Comparison of ENCODE assay signal across 1 cellular context in the genomic region with DNA sequence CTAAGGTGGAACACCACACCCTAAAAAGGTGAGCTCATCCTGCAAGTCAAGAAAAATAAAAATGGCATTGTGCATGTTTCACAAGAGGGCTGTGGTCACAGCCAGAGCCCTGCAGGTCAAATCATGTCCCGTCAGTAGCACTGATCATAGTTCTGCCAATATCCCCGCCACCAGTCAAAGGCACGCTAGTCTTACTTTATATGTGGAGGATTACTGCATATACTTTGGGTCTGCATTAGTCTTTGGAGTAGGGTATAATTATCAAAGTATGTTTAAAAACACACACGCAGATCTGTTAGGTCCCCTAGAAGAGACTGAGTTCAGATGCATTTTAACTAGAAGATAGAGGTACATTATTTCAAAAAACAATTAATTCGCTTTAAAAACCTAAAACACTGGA.
TF ChIP-seq lines count a peak whose summit lies in the region.

No MANE protein-coding gene starts in this region.

TF ChIP-seq in IMR-90, 13 proteins besides CTCF, POLR2A, EP300 and RAD21 (continued from another document):
- TF ChIP-seq, protein P1, sequence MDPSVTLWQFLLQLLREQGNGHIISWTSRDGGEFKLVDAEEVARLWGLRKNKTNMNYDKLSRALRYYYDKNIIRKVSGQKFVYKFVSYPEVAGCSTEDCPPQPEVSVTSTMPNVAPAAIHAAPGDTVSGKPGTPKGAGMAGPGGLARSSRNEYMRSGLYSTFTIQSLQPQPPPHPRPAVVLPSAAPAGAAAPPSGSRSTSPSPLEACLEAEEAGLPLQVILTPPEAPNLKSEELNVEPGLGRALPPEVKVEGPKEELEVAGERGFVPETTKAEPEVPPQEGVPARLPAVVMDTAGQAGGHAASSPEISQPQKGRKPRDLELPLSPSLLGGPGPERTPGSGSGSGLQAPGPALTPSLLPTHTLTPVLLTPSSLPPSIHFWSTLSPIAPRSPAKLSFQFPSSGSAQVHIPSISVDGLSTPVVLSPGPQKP (IDR thresholded peaks at IDR 0.05; ENCODE audit: borderline replicate concordance, low read depth, low read length), result no peak
- no peak for TF ChIP-seq NFE2L2 (IDR thresholded peaks at IDR 0.05; ENCODE audit: low read depth, low read length)
- no peak for TF ChIP-seq FOS (IDR thresholded peaks at IDR 0.05; ENCODE audit: low read depth, low read length)
- no peak for TF ChIP-seq BHLHE40 (IDR thresholded peaks at IDR 0.05; ENCODE audit: low read depth, low read length)
- TF ChIP-seq USF2 (IDR thresholded peaks at IDR 0.05; ENCODE audit: low read depth, low read length), result no peak
- no peak for TF ChIP-seq MAZ (IDR thresholded peaks at IDR 0.05; ENCODE audit: borderline replicate concordance, low read depth, low read length)
- no peak for TF ChIP-seq CHD1 (IDR thresholded peaks at IDR 0.05; ENCODE audit: low read depth, low read length)
- TF ChIP-seq MAFK (IDR thresholded peaks at IDR 0.05; ENCODE audit: low read depth, low read length), result no peak
TF ChIP-seq in IMR-90: peak in this region for 0.
